ENCODE assay signal across 8 cellular contexts in genomic region chr7:44749992-44750391, GRCh38. TPM values are rescaled to one million over a fixed set of nuclear protein-coding genes. Genes with fewer than 3 reads are reported as not detected.
DNase-seq lines count a peak whose midpoint lies in the region; ATAC-seq and TF ChIP-seq lines count a peak whose summit lies in the region.

No MANE protein-coding gene starts in this region.

- H3K27ac Mint-ChIP-seq in CD14-positive monocyte = peak overlapping the region in 6 of 7 donors; percentile 69 to 92 (median 84)
- peak overlapping the region; percentile 85 for H3K27ac Mint-ChIP-seq in dendritic cell treated with granulocyte-macrophage colony-stimulating factor and Interleukin-4, amounts not matched to agents 40 ng/mL and 50 ng/mL, for 4 days
- H3K27ac Mint-ChIP-seq in neural progenitor cell = no peak overlapping the region

- H3K4me3 Mint-ChIP-seq in CD14-positive monocyte (peak overlapping the region; percentile 86 to 93), neural progenitor cell (peak overlapping the region; percentile 86)
- peak overlapping the region; percentile 91 for H3K4me3 Mint-ChIP-seq in dendritic cell treated with granulocyte-macrophage colony-stimulating factor and Interleukin-4, amounts not matched to agents 40 ng/mL and 50 ng/mL, for 4 days

- H3K36me3 Mint-ChIP-seq in CD14-positive monocyte = peaks cover 14 to 19% of the 10 kb centered on the region in 2 donors
- H3K36me3 Mint-ChIP-seq in dendritic cell treated with granulocyte-macrophage colony-stimulating factor and Interleukin-4, amounts not matched to agents 40 ng/mL and 50 ng/mL, for 4 days (ENCODE audit: low read depth) = peaks cover 32% of the 10 kb centered on the region
- peaks cover 8% of the 10 kb centered on the region for H3K36me3 Mint-ChIP-seq in neural progenitor cell

- no peak overlapping the region for H2AFZ ChIP-seq in Loucy (ENCODE audit: low read length)
- no peak overlapping the region for H2AFZ ChIP-seq in neural progenitor cell (replicated peaks)

- H3K9ac ChIP-seq in Loucy (ENCODE audit: low read depth, low read length, poor library complexity, severe bottlenecking) = peak overlapping the region; percentile 74
- H3K9ac ChIP-seq in neural progenitor cell = no peak overlapping the region

- ATAC-seq in GM21717 (IDR thresholded peaks at IDR 0.05; ENCODE audit: unreplicated experiment) (no peak), esophagus mucosa (no peak), HG02610 (IDR thresholded peaks at IDR 0.05; ENCODE audit: unreplicated experiment) (no peak)

- no peaks in the 10 kb centered on the region for H3F3A ChIP-seq in Loucy (ENCODE audit: low read depth)
- H3F3A ChIP-seq in neural progenitor cell (ENCODE audit: low read depth) = peaks cover 7% of the 10 kb centered on the region

- H3K79me2 ChIP-seq in Loucy (ENCODE audit: insufficient read depth, low read length) (peaks cover 60% of the 10 kb centered on the region), neural progenitor cell (ENCODE audit: low read depth) (peaks cover 61% of the 10 kb centered on the region)

- H3K27me3 ChIP-seq in Loucy (ENCODE audit: insufficient read depth, low read length, poor library complexity, severe bottlenecking) = no peaks in the 10 kb centered on the region
- H3K27me3 ChIP-seq in neural progenitor cell = no peaks in the 10 kb centered on the region
- no peaks in the 10 kb centered on the region for H3K27me3 ChIP-seq in WERI-Rb-1 (ENCODE audit: insufficient read depth, low read depth, severe bottlenecking)

- H3K4me1 ChIP-seq in Loucy (ENCODE audit: insufficient read depth, low read length, poor library complexity, severe bottlenecking) (peaks cover 31% of the 10 kb centered on the region), neural progenitor cell (peaks cover 9% of the 10 kb centered on the region)

- peaks cover 39% of the 10 kb centered on the region for H3K4me1 Mint-ChIP-seq in CD14-positive monocyte
- H3K4me1 Mint-ChIP-seq in dendritic cell treated with granulocyte-macrophage colony-stimulating factor and Interleukin-4, amounts not matched to agents 40 ng/mL and 50 ng/mL, for 4 days (ENCODE audit: low read depth) = peaks cover 69% of the 10 kb centered on the region
- peaks cover 23% of the 10 kb centered on the region for H3K4me1 Mint-ChIP-seq in neural progenitor cell

- no peaks in the 10 kb centered on the region for H3K36me3 ChIP-seq in Loucy (ENCODE audit: insufficient read depth, low read length)
- no peaks in the 10 kb centered on the region for H3K36me3 ChIP-seq in neural progenitor cell
- peaks cover 14% of the 10 kb centered on the region for H3K36me3 ChIP-seq in WERI-Rb-1

- H4K20me1 ChIP-seq in Loucy (ENCODE audit: insufficient read depth, low read length, poor library complexity, severe bottlenecking) (peaks cover 24% of the 10 kb centered on the region), neural progenitor cell (ENCODE audit: low read depth) (peaks cover 39% of the 10 kb centered on the region)

- H3K4me2 ChIP-seq in Loucy (ENCODE audit: low read depth, low read length, poor library complexity, severe bottlenecking) = peak overlapping the region; percentile 86
- peak overlapping the region; percentile 98 for H3K4me2 ChIP-seq in neural progenitor cell

- H3K4me3 ChIP-seq in Loucy (ENCODE audit: low read length, poor library complexity, severe bottlenecking) (peak overlapping the region; percentile 73), neural progenitor cell (peak overlapping the region; percentile 100), WERI-Rb-1 (ENCODE audit: low read depth, low read length) (no peak overlapping the region)

- DNase-seq in CD14-positive monocyte (ENCODE audit: low spot score) (no peak), neural progenitor cell (ENCODE audit: low spot score) (no peak), WERI-Rb-1 (no peak)

- H3K9me3 Mint-ChIP-seq in CD14-positive monocyte (no peaks in the 10 kb centered on the region), neural progenitor cell (no peaks in the 10 kb centered on the region)
- H3K9me3 Mint-ChIP-seq in dendritic cell treated with granulocyte-macrophage colony-stimulating factor and Interleukin-4, amounts not matched to agents 40 ng/mL and 50 ng/mL, for 4 days = no peaks in the 10 kb centered on the region

- H3K27ac ChIP-seq in neural progenitor cell = no peak overlapping the region
- no peak overlapping the region for H3K27ac ChIP-seq in WERI-Rb-1

- TF ChIP-seq CTCF in CD14-positive monocyte (IDR thresholded peaks at IDR 0.05) = no peak
- no peak for TF ChIP-seq CTCF in Loucy (conservative IDR thresholded peaks at IDR 0.05; ENCODE audit: low read length)
- no peak for TF ChIP-seq CTCF in neural progenitor cell (IDR thresholded peaks at IDR 0.05)
- TF ChIP-seq CTCF in WERI-Rb-1 (IDR thresholded peaks at IDR 0.05; ENCODE audit: low read depth, low read length) = no peak

- H3K9me3 ChIP-seq in Loucy (ENCODE audit: insufficient read depth, low read depth, low read length) (no peaks in the 10 kb centered on the region), neural progenitor cell (ENCODE audit: low read depth) (no peaks in the 10 kb centered on the region), WERI-Rb-1 (ENCODE audit: severe bottlenecking) (no peaks in the 10 kb centered on the region)

- H3K27me3 Mint-ChIP-seq in CD14-positive monocyte (ENCODE audit: low read depth in 3 of 3) = no peaks in the 10 kb centered on the region
- no peaks in the 10 kb centered on the region for H3K27me3 Mint-ChIP-seq in dendritic cell treated with granulocyte-macrophage colony-stimulating factor and Interleukin-4, amounts not matched to agents 40 ng/mL and 50 ng/mL, for 4 days
- H3K27me3 Mint-ChIP-seq in neural progenitor cell (ENCODE audit: insufficient read depth, low read depth) = peaks cover 8% of the 10 kb centered on the region

- intact Hi-C loops in CD14-positive monocyte (cut with micrococcal nuclease) = loop anchor here (5.0 to 10.0 kb wide), 8 partner anchors 45 to 255 kb away; partner anchors contain the start of genes PPIA (in 2 of the 2), CCM2 (in 1 of the 2), DDX56 (in 1 of the 2) and H2AZ2 (in 1 of the 2)
- intact Hi-C loops in dendritic cell treated with granulocyte-macrophage colony-stimulating factor and Interleukin-4, amounts not matched to agents 40 ng/mL and 50 ng/mL, for 4 days (cut with micrococcal nuclease) = loop anchor here (1.0 to 10.0 kb wide), 5 partner anchors 38 to 163 kb away; partner anchors contain the start of genes H2AZ2 and OGDH

- H3K9me2 ChIP-seq in Loucy (replicated peaks; ENCODE audit: low read depth, low read length) = no peaks in the 10 kb centered on the region

RNA-seq across cellular contexts. Expression of gene ZMIZ2, which starts 1.3 kb away (rescaled TPM):
- 1 to 10 TPM; 1.9 to 3.3 TPM for polyA plus RNA-seq in CD14-positive monocyte
- 7.6 and 19.5 TPM in 2 replicates for total RNA-seq in neural progenitor cell (ENCODE audit: low replicate concordance)
- 34.0 TPM for total RNA-seq in esophagus mucosa

RNA-seq across cellular contexts. Expression of gene PPIA, which starts 46.5 kb away (rescaled TPM):
- 1,000 to 10,000 TPM; 2,037 to 2,276 TPM for polyA plus RNA-seq in CD14-positive monocyte
- total RNA-seq in neural progenitor cell (ENCODE audit: low replicate concordance) = 2,768 and 2,932 TPM in 2 replicates
- 2,087 TPM for total RNA-seq in esophagus mucosa
